In the genomic region with DNA sequence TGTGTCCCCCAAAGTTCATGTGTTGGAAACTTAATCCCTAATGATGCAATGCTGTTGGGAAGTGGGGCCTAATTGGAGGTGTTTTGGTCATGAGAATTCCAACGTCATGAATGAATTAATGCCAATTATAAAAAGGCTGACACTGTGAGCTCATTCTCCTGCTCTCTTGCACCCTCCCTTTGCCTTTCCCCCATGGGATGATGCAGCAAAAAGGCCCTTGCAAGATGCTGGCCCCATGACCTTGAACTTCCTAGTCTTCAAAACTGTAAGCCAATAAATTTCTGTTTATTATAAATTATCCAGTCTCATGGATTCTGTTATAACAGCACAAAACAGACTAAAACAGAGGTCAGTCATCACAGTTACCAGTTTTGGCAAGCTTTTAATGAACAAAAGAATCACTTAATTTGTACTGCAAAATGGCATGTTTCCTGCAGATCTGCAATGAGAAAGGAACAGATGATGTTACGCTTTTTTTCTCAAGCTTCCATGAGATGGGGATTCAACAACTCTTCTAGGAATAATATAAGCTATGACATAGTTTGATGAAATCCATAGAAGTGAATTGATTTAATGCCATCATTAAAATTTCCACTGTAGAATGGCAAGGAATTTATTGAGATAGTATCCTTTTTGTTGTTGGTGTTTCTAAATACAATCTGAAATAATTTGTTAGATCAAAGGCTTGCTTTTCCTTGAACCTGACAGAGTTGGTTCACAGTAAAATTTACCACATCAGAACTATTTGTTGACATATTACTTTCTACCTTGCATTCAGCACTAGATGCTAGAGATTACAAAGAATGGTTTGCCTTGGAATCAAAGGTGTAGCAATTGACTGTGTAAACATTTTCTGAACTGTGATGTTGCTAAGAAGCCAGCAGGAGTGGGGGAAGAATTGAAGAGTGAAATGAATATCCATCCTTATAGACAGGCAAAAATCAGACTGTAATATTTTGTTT, we compare ENCODE assay signal across 23 cellular contexts. TPM values are rescaled to one million over a fixed set of nuclear protein-coding genes. Genes with fewer than 3 reads are reported as not detected.
DNase-seq lines count a peak whose midpoint lies in the region; ATAC-seq and TF ChIP-seq lines count a peak whose summit lies in the region.
"Had no signal": no experiment of that assay in that cellular context is flagged by ENCODE, and none has a peak within 500 bp of the region (broad histone marks: within the 10 kb centered on the region; RNA-seq: fewer than 3 reads in every experiment).

No MANE protein-coding gene starts in this region.

- no peak for TF ChIP-seq RAD21 in IMR-90 (IDR thresholded peaks at IDR 0.05; ENCODE audit: low read length)

- H2BK15ac ChIP-seq in IMR-90 (ENCODE audit: low read depth, low read length): no peak overlapping the region
- H2BK15ac ChIP-seq in H9 (ENCODE audit: low read depth, low read length): no peak overlapping the region

- no peak for TF ChIP-seq POLR2A in IMR-90 (IDR thresholded peaks at IDR 0.05; ENCODE audit: low read depth, low read length)

- H3K4ac ChIP-seq in IMR-90 (ENCODE audit: low read depth, low read length) (no peak overlapping the region), H9 (ENCODE audit: low read depth, low read length) (no peak overlapping the region)

- in situ Hi-C loops in IMR-90 (cut with MboI; ENCODE audit: low sequenced_read_pairs): no loop called here

- H3K27me3 ChIP-seq in IMR-90 (ENCODE audit: control insufficient read depth, insufficient read depth, low read length) (no peaks in the 10 kb centered on the region), parathyroid adenoma (ENCODE audit: control insufficient read depth, insufficient read depth, low read length) (no peaks in the 10 kb centered on the region), H9 (ENCODE audit: insufficient read depth, low read length) (no peaks in the 10 kb centered on the region)
- H3K27me3 ChIP-seq: brain microvascular endothelial cell, gastroesophageal sphincter, neural progenitor cell, suprapubic skin, uterus had no signal

- peaks cover 31% of the 10 kb centered on the region for H3K4me1 Mint-ChIP-seq in activated CD8-positive, alpha-beta memory T cell treated with anti-CD3 and anti-CD28 coated beads, Interleukin-2, amount 10 ng/mL, durations not matched to agents 7 days and 5 days
- H3K4me1 Mint-ChIP-seq in T-helper 2 cell treated with Interferon-gamma antibody and Interleukin-4, amounts not matched to agents 5 μg/mL and 100 μg/mL, for 36 hours (ENCODE audit: low read depth): peaks cover 19% of the 10 kb centered on the region
- H3K4me1 Mint-ChIP-seq in H9: peaks cover 4 to 13% of the 10 kb centered on the region in 2 experiments
- H3K4me1 Mint-ChIP-seq: neural progenitor cell had no signal

- no peak overlapping the region for H3K9ac ChIP-seq in IMR-90 (ENCODE audit: low read depth, low read length)
- no peak overlapping the region for H3K9ac ChIP-seq in parathyroid adenoma
- no peak overlapping the region for H3K9ac ChIP-seq in H9 (ENCODE audit: extremely low read depth, insufficient read length, low read length)
- H3K9ac ChIP-seq: neural progenitor cell had no signal

- H4K8ac ChIP-seq in IMR-90 (ENCODE audit: low read depth in 2 of 2, low read length in 2 of 2): no peak overlapping the region
- H4K8ac ChIP-seq in H9 (replicated peaks; ENCODE audit: insufficient read length, low read depth, low read length): no peak overlapping the region

- H3K79me2 ChIP-seq in parathyroid adenoma: no peaks in the 10 kb centered on the region
- no peaks in the 10 kb centered on the region for H3K79me2 ChIP-seq in H9 (ENCODE audit: insufficient read depth, low read length)

- no peak for TF ChIP-seq CTCF in IMR-90 (conservative IDR thresholded peaks at IDR 0.05; ENCODE audit: low read depth, low read length)
- no peak for TF ChIP-seq CTCF in parathyroid adenoma (IDR thresholded peaks at IDR 0.05)
- no peak for TF ChIP-seq CTCF in H9 (conservative IDR thresholded peaks at IDR 0.05)

- CTCF ChIA-PET in activated CD8-positive, alpha-beta memory T cell treated with anti-CD3 and anti-CD28 coated beads, Interleukin-2, amount 10 ng/mL, durations not matched to agents 7 days and 5 days (lab: Charles Lee): interaction anchor here (0.5 to 1.0 kb wide), 3 partner anchors 19 to 47 kb away, joined by 3 to 4 read pairs (median 3); no protein-coding TSS in a partner anchor
- CTCF ChIA-PET in IMR-90 (lab: Yijun Ruan, JAX): interaction anchor here (0.6 kb wide), 1 partner anchor 15 kb away, joined by 4 read pairs; no protein-coding TSS in a partner anchor

- no peaks in the 10 kb centered on the region for H3K27me3 Mint-ChIP-seq in activated CD8-positive, alpha-beta memory T cell treated with anti-CD3 and anti-CD28 coated beads, Interleukin-2, amount 10 ng/mL, durations not matched to agents 7 days and 5 days
- H3K27me3 Mint-ChIP-seq in T-helper 2 cell treated with Interferon-gamma antibody and Interleukin-4, amounts not matched to agents 5 μg/mL and 100 μg/mL, for 36 hours (ENCODE audit: low read depth): no peaks in the 10 kb centered on the region
- H3K27me3 Mint-ChIP-seq in H9 (ENCODE audit: low read depth): no peaks in the 10 kb centered on the region

- H2BK5ac ChIP-seq in IMR-90 (ENCODE audit: low read depth, low read length, poor library complexity, severe bottlenecking) (no peak overlapping the region), H9 (ENCODE audit: insufficient read length, low read length) (no peak overlapping the region)

- H2AK5ac ChIP-seq in IMR-90 (ENCODE audit: low read depth, low read length): no peak overlapping the region
- no peak overlapping the region for H2AK5ac ChIP-seq in H9 (ENCODE audit: insufficient read length, low read length)

- intact Hi-C loops in IMR-90 (cut with micrococcal nuclease): no loop called here

- H2BK120ac ChIP-seq in IMR-90 (ENCODE audit: low read depth, low read length): no peak overlapping the region
- no peak overlapping the region for H2BK120ac ChIP-seq in H9 (ENCODE audit: low read depth, low read length, poor library complexity, severe bottlenecking)

- H3K56ac ChIP-seq in IMR-90 (ENCODE audit: extremely low read depth, insufficient read depth, low read length): no peak overlapping the region
- no peak overlapping the region for H3K56ac ChIP-seq in H9 (ENCODE audit: insufficient read length, low read depth, low read length)

- no peak overlapping the region for H4K91ac ChIP-seq in IMR-90 (ENCODE audit: insufficient read depth, low read depth, low read length)
- H4K91ac ChIP-seq in H9 (ENCODE audit: insufficient read length, low read depth, low read length): no peak overlapping the region

- H3K23ac ChIP-seq in IMR-90 (ENCODE audit: low read depth, low read length) (no peak overlapping the region), H9 (ENCODE audit: insufficient read length, low read depth, low read length) (no peak overlapping the region)

- no peaks in the 10 kb centered on the region for H3K9me3 Mint-ChIP-seq in activated CD8-positive, alpha-beta memory T cell treated with anti-CD3 and anti-CD28 coated beads, Interleukin-2, amount 10 ng/mL, durations not matched to agents 7 days and 5 days (ENCODE audit: low read depth)
- no peaks in the 10 kb centered on the region for H3K9me3 Mint-ChIP-seq in T-helper 2 cell treated with Interferon-gamma antibody and Interleukin-4, amounts not matched to agents 5 μg/mL and 100 μg/mL, for 36 hours
- 0 out of 5 replicates have a peak, but pooled peaks cover 0 to under 1% of the 10 kb centered on the region in 2 experiments for H3K9me3 Mint-ChIP-seq in H9
- H3K9me3 Mint-ChIP-seq: neural progenitor cell had no signal

- H4K20me1 ChIP-seq in IMR-90 (ENCODE audit: insufficient read depth, low read length) (no peaks in the 10 kb centered on the region), H9 (ENCODE audit: control insufficient read depth, insufficient read depth, insufficient read length) (no peaks in the 10 kb centered on the region)

- H3K18ac ChIP-seq in IMR-90 (ENCODE audit: low read depth, low read length): no peak overlapping the region
- no peak overlapping the region for H3K18ac ChIP-seq in H9 (ENCODE audit: insufficient read length, low read depth, low read length)

- no peaks in the 10 kb centered on the region for H3K9me3 ChIP-seq in IMR-90 (ENCODE audit: control insufficient read depth, insufficient read depth, low read length)
- H3K9me3 ChIP-seq in parathyroid adenoma (ENCODE audit: control insufficient read depth, low read length): no peaks in the 10 kb centered on the region
- H3K9me3 ChIP-seq in H9 (ENCODE audit: control insufficient read depth, low read depth, low read length): no peaks in the 10 kb centered on the region
- H3K9me3 ChIP-seq: gastroesophageal sphincter, prostate gland, suprapubic skin, uterus had no signal

- no peak overlapping the region for H3K4me2 ChIP-seq in IMR-90 (ENCODE audit: low read depth, low read length)
- H3K4me2 ChIP-seq in parathyroid adenoma (ENCODE audit: low read length): peak overlapping the region; percentile 42
- no peak overlapping the region for H3K4me2 ChIP-seq in H9 (ENCODE audit: insufficient read depth, insufficient read length, low read length)
- H3K4me2 ChIP-seq: neural progenitor cell had no signal

- no CpG with 5 or more reads among the region's 2 CpGs for WGBS in IMR-90 (ENCODE audit: extremely low coverage in 2 of 2, insufficient read length in 1 of 2), 2 experiments
- no CpG with 5 or more reads among the region's 2 CpGs for WGBS in H9 (ENCODE audit: extremely low coverage, insufficient read length, low lambda C conversion rate)

- H3K27ac Mint-ChIP-seq in activated CD8-positive, alpha-beta memory T cell treated with anti-CD3 and anti-CD28 coated beads, Interleukin-2, amount 10 ng/mL, durations not matched to agents 7 days and 5 days: peak overlapping the region; percentile 75
- H3K27ac Mint-ChIP-seq in T-helper 2 cell treated with Interferon-gamma antibody and Interleukin-4, amounts not matched to agents 5 μg/mL and 100 μg/mL, for 36 hours: peak overlapping the region; percentile 79
- no peak overlapping the region for H3K27ac Mint-ChIP-seq in H9
- H3K27ac Mint-ChIP-seq: neural progenitor cell had no signal

- dilution Hi-C loops in IMR-90 (cut with HindIII; ENCODE audit: low sequenced_read_pairs, unreplicated experiment): no loop called here

- H2BK20ac ChIP-seq in IMR-90 (ENCODE audit: low read depth, low read length): no peak overlapping the region
- no peak overlapping the region for H2BK20ac ChIP-seq in H9 (ENCODE audit: low read depth, low read length, poor library complexity, severe bottlenecking)

- H3K4me3 ChIP-seq in IMR-90 (ENCODE audit: insufficient read depth, low read depth, low read length): no peak overlapping the region
- peak overlapping the region; percentile 25 for H3K4me3 ChIP-seq in parathyroid adenoma (ENCODE audit: low read depth, low read length)
- H3K4me3 ChIP-seq: coronary artery, gastroesophageal sphincter, lung, neural progenitor cell, prostate gland, suprapubic skin, uterus had no signal

- H3K79me1 ChIP-seq in IMR-90 (ENCODE audit: low read depth in 1 of 2, low read length in 2 of 2) (no peaks in the 10 kb centered on the region), H9 (ENCODE audit: insufficient read depth, low read depth, low read length, poor library complexity, severe bottlenecking) (no peaks in the 10 kb centered on the region)

- H4K5ac ChIP-seq in IMR-90 (ENCODE audit: low read depth, low read length): no peak overlapping the region
- H4K5ac ChIP-seq in H9 (ENCODE audit: insufficient read length, low read depth, low read length): no peak overlapping the region

- H3K14ac ChIP-seq in IMR-90 (replicated peaks; ENCODE audit: low read depth, low read length) (no peak overlapping the region), H9 (ENCODE audit: insufficient read depth, low read length) (no peak overlapping the region)

- no peak for DNase-seq in activated CD8-positive, alpha-beta memory T cell treated with anti-CD3 and anti-CD28 coated beads, Interleukin-2, amount 10 ng/mL, durations not matched to agents 7 days and 5 days
- DNase-seq in activated CD8-positive, alpha-beta memory T cell treated with anti-CD3 and anti-CD28 coated beads, Interleukin-2, amount 50 U/mL, for 48 hours: no peak
- DNase-seq in IMR-90 (no peak), H9 (no peak)
- no peak for DNase-seq in T-helper 2 cell treated with Interferon-gamma antibody and Interleukin-4, amounts not matched to agents 5 μg/mL and 100 μg/mL, for 36 hours (ENCODE audit: low spot score)
- DNase-seq: activated CD8-positive, alpha-beta memory T cell treated with anti-CD3 and anti-CD28 coated beads for 24 hours; brain microvascular endothelial cell; DMS79; HCEC 1CT; Karpas-422; kidney glomerular epithelial cell; NCI-H1048; NCI-H2029; NCI-H446; uterus had no signal

- H3K36me3 ChIP-seq in IMR-90 (ENCODE audit: control insufficient read depth, insufficient read depth, low read length) (no peaks in the 10 kb centered on the region), parathyroid adenoma (ENCODE audit: control insufficient read depth, insufficient read depth, low read length) (no peaks in the 10 kb centered on the region)
- H3K36me3 ChIP-seq: brain microvascular endothelial cell, gastroesophageal sphincter, neural progenitor cell, prostate gland, suprapubic skin, uterus had no signal

- H3K4me3 Mint-ChIP-seq in activated CD8-positive, alpha-beta memory T cell treated with anti-CD3 and anti-CD28 coated beads, Interleukin-2, amount 10 ng/mL, durations not matched to agents 7 days and 5 days: peak overlapping the region; percentile 4
- H3K4me3 Mint-ChIP-seq in T-helper 2 cell treated with Interferon-gamma antibody and Interleukin-4, amounts not matched to agents 5 μg/mL and 100 μg/mL, for 36 hours: peak overlapping the region; percentile 66
- no peak overlapping the region for H3K4me3 Mint-ChIP-seq in H9
- H3K4me3 Mint-ChIP-seq: neural progenitor cell had no signal

- no TSS peak for BruUV-seq in IMR-90 (replicated peaks; lab: Mats Ljungman, UMichigan)

- peak; percentile 45 for ATAC-seq in activated CD8-positive, alpha-beta memory T cell treated with anti-CD3 and anti-CD28 coated beads, Interleukin-2, amount 10 ng/mL, durations not matched to agents 7 days and 5 days
- ATAC-seq in IMR-90 (ENCODE audit: low read depth) (no peak), HG03460 (IDR thresholded peaks at IDR 0.05; ENCODE audit: unreplicated experiment) (no peak)
- ATAC-seq: gastroesophageal sphincter had no signal

- no peaks in the 10 kb centered on the region for H3K9me1 ChIP-seq in IMR-90 (ENCODE audit: insufficient read depth, low read length)

- H2AFZ ChIP-seq in IMR-90 (replicated peaks; ENCODE audit: low read length, poor library complexity): no peak overlapping the region
- no peak overlapping the region for H2AFZ ChIP-seq in parathyroid adenoma
- no peak overlapping the region for H2AFZ ChIP-seq in H9 (ENCODE audit: low read length)
- H2AFZ ChIP-seq: neural progenitor cell had no signal

- no peak overlapping the region for H2AK9ac ChIP-seq in IMR-90 (replicated peaks; ENCODE audit: low read depth, low read length, poor library complexity)

- H3K27ac ChIP-seq in IMR-90 (ENCODE audit: insufficient read depth, low read length) (no peak overlapping the region), parathyroid adenoma (peak overlapping the region; percentile 93), H9 (ENCODE audit: insufficient read length, low read depth, low read length) (no peak overlapping the region)
- H3K27ac ChIP-seq: brain microvascular endothelial cell, coronary artery, gastroesophageal sphincter, neural progenitor cell, prostate gland, suprapubic skin, uterus had no signal

- H3T11ph ChIP-seq in H9 (ENCODE audit: low read length): no peak overlapping the region

- POLR2A ChIA-PET in IMR-90 (lab: Charles Lee; ENCODE audit: unreplicated experiment): no interaction called here

- H3K23me2 ChIP-seq in H9 (ENCODE audit: insufficient read length, low read depth, low read length, poor library complexity, severe bottlenecking): no peaks in the 10 kb centered on the region

- H3K4me1 ChIP-seq in IMR-90 (ENCODE audit: control insufficient read depth, insufficient read depth, low read length) (no peaks in the 10 kb centered on the region), parathyroid adenoma (peaks cover 12% of the 10 kb centered on the region), H9 (ENCODE audit: insufficient read depth, low read length) (no peaks in the 10 kb centered on the region)
- H3K4me1 ChIP-seq: gastroesophageal sphincter, neural progenitor cell, prostate gland, suprapubic skin, uterus had no signal

- H2BK12ac ChIP-seq in H9 (ENCODE audit: insufficient read length, low read depth, low read length): no peak overlapping the region

- H3K36me3 Mint-ChIP-seq in activated CD8-positive, alpha-beta memory T cell treated with anti-CD3 and anti-CD28 coated beads, Interleukin-2, amount 10 ng/mL, durations not matched to agents 7 days and 5 days: peaks cover 9% of the 10 kb centered on the region
- no peaks in the 10 kb centered on the region for H3K36me3 Mint-ChIP-seq in T-helper 2 cell treated with Interferon-gamma antibody and Interleukin-4, amounts not matched to agents 5 μg/mL and 100 μg/mL, for 36 hours (ENCODE audit: low read depth)
- H3K36me3 Mint-ChIP-seq in H9 (ENCODE audit: insufficient read depth in 1 of 3, low read depth in 3 of 3): 0 out of 7 replicates have a peak, but pooled peaks cover 0 to 2% (median 0%) of the 10 kb centered on the region in 3 experiments
- H3K36me3 Mint-ChIP-seq: neural progenitor cell had no signal

RNA-seq across cellular contexts. Expression of a gene that starts 29.3 kb away (rescaled TPM):
- total RNA-seq in activated CD8-positive, alpha-beta memory T cell treated with anti-CD3 and anti-CD28 coated beads, Interleukin-2, amount 10 ng/mL, durations not matched to agents 7 days and 5 days: 10 to 100 TPM; 17.0 to 19.0 TPM
- 13.8 and 29.2 TPM in 2 replicates for total RNA-seq in IMR-90 (2012; rRNA removed)
- polyA plus RNA-seq in IMR-90 (2012; rRNA removed): 8.8 and 10.3 TPM in 2 replicates
- 5.1 and 7.3 TPM in 2 replicates for polyA plus RNA-seq in IMR-90 (2012; cell fraction: cytosol; rRNA removed)
- polyA plus RNA-seq in IMR-90 (2012; cell fraction: nucleus; rRNA removed; ENCODE audit: low replicate concordance): 2.7 and 3.2 TPM in 2 replicates
- 12.0 TPM in 2 replicates for total RNA-seq in H9 (2021)

RNA-seq across cellular contexts. Expression of a gene that starts 35.5 kb away (rescaled TPM):
- total RNA-seq in activated CD8-positive, alpha-beta memory T cell treated with anti-CD3 and anti-CD28 coated beads, Interleukin-2, amount 10 ng/mL, durations not matched to agents 7 days and 5 days: 10 to 100 TPM; 23.0 to 25.0 TPM
- total RNA-seq in IMR-90 (2012; rRNA removed): 10.0 and 46.6 TPM in 2 replicates
- 9.3 and 12.5 TPM in 2 replicates for polyA plus RNA-seq in IMR-90 (2012; rRNA removed)
- polyA plus RNA-seq in IMR-90 (2012; cell fraction: cytosol; rRNA removed): 2.9 and 4.5 TPM in 2 replicates
- 1.8 and 7.6 TPM in 2 replicates for polyA plus RNA-seq in IMR-90 (2012; cell fraction: nucleus; rRNA removed; ENCODE audit: low replicate concordance)
- 33.7 and 35.6 TPM in 2 replicates for total RNA-seq in H9 (2021)

Comparison
In these comparisons a context has a peak if more than half of its experiments do, and no peak if none do; other contexts are left out.
1. H3K27ac Mint-ChIP-seq: peak in activated CD8-positive, alpha-beta memory T cell treated with anti-CD3 and anti-CD28 coated beads, Interleukin-2, amount 10 ng/mL, durations not matched to agents 7 days and 5 days (single experiment) and T-helper 2 cell treated with Interferon-gamma antibody and Interleukin-4, amounts not matched to agents 5 μg/mL and 100 μg/mL, for 36 hours (single experiment); none in H9 (0 of 3).
2. H3K4me3 Mint-ChIP-seq: peak in activated CD8-positive, alpha-beta memory T cell treated with anti-CD3 and anti-CD28 coated beads, Interleukin-2, amount 10 ng/mL, durations not matched to agents 7 days and 5 days (single experiment) and T-helper 2 cell treated with Interferon-gamma antibody and Interleukin-4, amounts not matched to agents 5 μg/mL and 100 μg/mL, for 36 hours (single experiment); none in H9 (0 of 2).